ENCODE assay signal across 12 cellular contexts in genomic region chr6:80457044-80457933, GRCh38.
DNase-seq lines count a peak whose midpoint lies in the region; ATAC-seq, FAIRE-seq and TF ChIP-seq lines count a peak whose summit lies in the region.
"Had no signal": no experiment of that assay in that cellular context is flagged by ENCODE, and none has a peak within 500 bp of the region (broad histone marks: within the 10 kb centered on the region; RNA-seq: fewer than 3 reads in every experiment).

No MANE protein-coding gene starts in this region.

- peak overlapping the region; percentile 59; the same call in 1 of the 2 replicates for H3K4me2 ChIP-seq in SK-N-SH

- H3K4me1 Mint-ChIP-seq in activated T-cell treated with anti-CD3 and anti-CD28 coated beads, Interleukin-2, amount 50 U/mL, for 24 hours (ENCODE audit: low read depth), result peaks cover 13% of the 10 kb centered on the region

- H3K4me1 ChIP-seq in SK-N-SH (ENCODE audit: control insufficient read depth in 1 of 2, insufficient read depth in 2 of 2, low read depth in 1 of 2, low read length in 1 of 2) (peaks cover 0 to 26% of the 10 kb centered on the region in 2 experiments; a peak in 3 of 4 replicates), pancreas (no peaks in the 10 kb centered on the region)

- no peak overlapping the region for H3K9ac ChIP-seq in SK-N-SH

- H4K20me1 ChIP-seq in SK-N-SH (ENCODE audit: insufficient read depth), result no peaks in the 10 kb centered on the region

- H3K4me3 ChIP-seq in SK-N-SH (ENCODE audit: low read depth in 2 of 2, low read length in 1 of 2) (peak overlapping the region in 1 of 2 experiments; percentile 18; a peak in 1 of 4 replicates), fibroblast of villous mesenchyme (ENCODE audit: low read depth, low read length) (no peak overlapping the region), pancreas (no peak overlapping the region)
- H3K4me3 ChIP-seq: GM12878 had no signal

- POLR2A ChIA-PET in SK-N-SH (lab: Yijun Ruan, JAX), result no interaction called here
- POLR2A ChIA-PET in HEK293T (lab: Yijun Ruan, JAX), result no interaction called here

- DNase-seq in EH (ENCODE audit: low read depth) (peak; percentile 96), SK-N-SH (no peak), fibroblast of villous mesenchyme (ENCODE audit: low read depth) (peak; percentile 84), pancreas (peak in 4 of 6 donors; percentile 26 to 83 (median 51)), cortex of kidney (lab: John Stamatoyannopoulos, UW) (no peak), HEK293T (ENCODE audit: extremely low spot score) (no peak)
- no peak for DNase-seq in activated T-cell treated with anti-CD3 and anti-CD28 coated beads, Interleukin-2, amount 50 U/mL, for 24 hours
- DNase-seq: activated T-cell treated with anti-CD3 and anti-CD28 coated beads, Interleukin-2, amount 50 U/mL, for 4 hours; KG1 had no signal

- WGBS in SK-N-SH (ENCODE audit: low lambda C conversion rate), result 61% methylated on average over 5 of the region's 5 CpGs
- 79 to 84% methylated on average over 5 of the region's 5 CpGs for WGBS in pancreas, 2 donors

- TF ChIP-seq RAD21 in SK-N-SH (IDR thresholded peaks at IDR 0.05; ENCODE audit: low read length), result no peak

- H3F3A ChIP-seq in SK-N-SH (replicated peaks; ENCODE audit: insufficient read depth), result peaks cover 19% of the 10 kb centered on the region

- no peaks in the 10 kb centered on the region for H3K27me3 Mint-ChIP-seq in activated T-cell treated with anti-CD3 and anti-CD28 coated beads, Interleukin-2, amount 50 U/mL, for 24 hours

- H3K36me3 ChIP-seq in SK-N-SH (replicated peaks in 1 of 2; ENCODE audit: control insufficient read depth in 1 of 2, insufficient read depth in 2 of 2, low read length in 1 of 2) (no peaks in the 10 kb centered on the region), pancreas (no peaks in the 10 kb centered on the region)
- H3K36me3 ChIP-seq: neutrophil had no signal

- H3K27ac ChIP-seq in SK-N-SH (ENCODE audit: low read depth in 2 of 2, low read length in 1 of 2) (peak overlapping the region; percentile 51 to 53; a peak in 3 of 4 replicates), pancreas (no peak overlapping the region)
- H3K27ac ChIP-seq: neutrophil had no signal

- H3K79me2 ChIP-seq in SK-N-SH (ENCODE audit: insufficient read depth), result no peaks in the 10 kb centered on the region

- ATAC-seq in pancreas (peak; percentile 97 to 99 (median 98)), HG03342 (IDR thresholded peaks at IDR 0.05; ENCODE audit: unreplicated experiment) (no peak)
- ATAC-seq: activated T-cell treated with anti-CD3 and anti-CD28 coated beads, Interleukin-2, amount 50 U/mL, for 4 hours; GM12878 had no signal

- H3K27me3 ChIP-seq in SK-N-SH (ENCODE audit: insufficient read depth) (no peaks in the 10 kb centered on the region), pancreas (no peaks in the 10 kb centered on the region)
- H3K27me3 ChIP-seq: neutrophil had no signal

- H3K9me2 ChIP-seq in SK-N-SH, result no peaks in the 10 kb centered on the region

- intact Hi-C loops in pancreas (cut with DNase I), result no loop called here

- H3K9me3 Mint-ChIP-seq in activated T-cell treated with anti-CD3 and anti-CD28 coated beads, Interleukin-2, amount 50 U/mL, for 24 hours, result no peaks in the 10 kb centered on the region
- H3K9me3 Mint-ChIP-seq: activated T-cell treated with anti-CD3 and anti-CD28 coated beads, Interleukin-2, amount 50 U/mL, for 4 hours had no signal

- H3K27ac Mint-ChIP-seq in activated T-cell treated with anti-CD3 and anti-CD28 coated beads, Interleukin-2, amount 50 U/mL, for 24 hours, result no peak overlapping the region

- H3K4me3 Mint-ChIP-seq in activated T-cell treated with anti-CD3 and anti-CD28 coated beads, Interleukin-2, amount 50 U/mL, for 24 hours, result no peak overlapping the region
- H3K4me3 Mint-ChIP-seq: activated T-cell treated with anti-CD3 and anti-CD28 coated beads, Interleukin-2, amount 50 U/mL, for 4 hours had no signal

- TF ChIP-seq CTCF in SK-N-SH (IDR thresholded peaks at IDR 0.05), result no peak
- no peak for TF ChIP-seq CTCF in fibroblast of villous mesenchyme (IDR thresholded peaks at IDR 0.05; ENCODE audit: insufficient read depth, low read depth, low read length)
- TF ChIP-seq CTCF in pancreas (IDR thresholded peaks at IDR 0.05), result no peak

- peak in 1 of 2 experiments; percentile 62; a peak in 1 of 4 replicates for TF ChIP-seq EP300 in SK-N-SH (IDR thresholded peaks at IDR 0.05; ENCODE audit: borderline replicate concordance in 1 of 2, low read depth in 1 of 2, low read length in 1 of 2)

- FAIRE-seq in pancreas (lab: Jason Lieb, UNC), result no peak
- FAIRE-seq: GM12878 had no signal

- no peak overlapping the region for H2AFZ ChIP-seq in SK-N-SH (ENCODE audit: low read depth)

- CTCF ChIA-PET in SK-N-SH (lab: Yijun Ruan, JAX), result interaction anchor here (1.2 kb wide), 1 partner anchor 14 kb away, joined by 4 read pairs; no protein-coding TSS in a partner anchor
- CTCF ChIA-PET in HEK293T (lab: Yijun Ruan, JAX), result no interaction called here

- H3K36me3 Mint-ChIP-seq in activated T-cell treated with anti-CD3 and anti-CD28 coated beads, Interleukin-2, amount 50 U/mL, for 24 hours (ENCODE audit: low read depth), result no peaks in the 10 kb centered on the region

- H3K9me3 ChIP-seq in SK-N-SH (no peaks in the 10 kb centered on the region), pancreas (no peaks in the 10 kb centered on the region)
- H3K9me3 ChIP-seq: neutrophil had no signal

TF ChIP-seq in SK-N-SH, 30 proteins besides CTCF, POLR2A, EP300 and RAD21 (continues in another document):
- TF ChIP-seq JUND (IDR thresholded peaks at IDR 0.05), result peak; percentile 89
- TF ChIP-seq SMC3 (IDR thresholded peaks at IDR 0.05; ENCODE audit: low read depth, low read length), result no peak
- TF ChIP-seq NRF1 (IDR thresholded peaks at IDR 0.05; ENCODE audit: low read depth, low read length), result no peak
- no peak for TF ChIP-seq MEF2A (IDR thresholded peaks at IDR 0.05; ENCODE audit: borderline replicate concordance, low read depth)
- TF ChIP-seq RXRA (IDR thresholded peaks at IDR 0.05; ENCODE audit: borderline replicate concordance, low read depth), result no peak
- no peak; the same call in 1 of the 2 replicates for TF ChIP-seq POLR2AphosphoS5 (IDR thresholded peaks at IDR 0.05; ENCODE audit: low read depth, low read length)
- no peak for TF ChIP-seq MXI1 (IDR thresholded peaks at IDR 0.05; ENCODE audit: low read depth, low read length)
- TF ChIP-seq TCF12 (IDR thresholded peaks at IDR 0.05), result peak; percentile 78
- TF ChIP-seq IRF3 (IDR thresholded peaks at IDR 0.05; ENCODE audit: low read depth, low read length), result no peak
- no peak for TF ChIP-seq GATA2 (CRISPR knock-in tag; IDR thresholded peaks at IDR 0.05)
- no peak for TF ChIP-seq EZH2phosphoT487 (IDR thresholded peaks at IDR 0.05; ENCODE audit: borderline replicate concordance, low read depth)
- TF ChIP-seq SIN3A (IDR thresholded peaks at IDR 0.05; ENCODE audit: borderline replicate concordance, low read depth, low read length), result peak; percentile 47; the same call in 1 of the 2 replicates

TF ChIP-seq in HEK293T, 16 proteins besides CTCF, POLR2A, EP300 and RAD21:
- TF ChIP-seq SP1 (IDR thresholded peaks at IDR 0.05), result no peak
- no peak for TF ChIP-seq ELF4 (IDR thresholded peaks at IDR 0.05)
- TF ChIP-seq FOXM1 (IDR thresholded peaks at IDR 0.05; ENCODE audit: borderline replicate concordance), result no peak
- TF ChIP-seq CTBP1 (IDR thresholded peaks at IDR 0.05; ENCODE audit: borderline replicate concordance), result no peak
- no peak for TF ChIP-seq NFRKB (IDR thresholded peaks at IDR 0.05)
- no peak for TF ChIP-seq L3MBTL2 (conservative IDR thresholded peaks at IDR 0.05)
- no peak for TF ChIP-seq ZNF384 (IDR thresholded peaks at IDR 0.05)
- TF ChIP-seq FOXA1 (IDR thresholded peaks at IDR 0.05), result no peak
- no peak for TF ChIP-seq HDGF (IDR thresholded peaks at IDR 0.05; ENCODE audit: borderline replicate concordance)
- no peak for TF ChIP-seq TARDBP (IDR thresholded peaks at IDR 0.05)
- TF ChIP-seq LEF1 (IDR thresholded peaks at IDR 0.05; ENCODE audit: borderline replicate concordance), result no peak
- no peak for TF ChIP-seq FOXK2 (IDR thresholded peaks at IDR 0.05)

Comparison
In these comparisons a context has a peak if more than half of its experiments do, and no peak if none do; other contexts are left out.
1. DNase-seq: peak in EH (single experiment), fibroblast of villous mesenchyme (single experiment) and pancreas (4 of 6); none in SK-N-SH (single experiment), activated T-cell treated with anti-CD3 and anti-CD28 coated beads, Interleukin-2, amount 50 U/mL, for 24 hours (single experiment), cortex of kidney (single experiment) and HEK293T (single experiment).
2. H3K27ac ChIP-seq: peak in SK-N-SH (2 of 2); none in pancreas (0 of 4).